Comparison of ENCODE assay signal across 24 cellular contexts in the genomic region with DNA sequence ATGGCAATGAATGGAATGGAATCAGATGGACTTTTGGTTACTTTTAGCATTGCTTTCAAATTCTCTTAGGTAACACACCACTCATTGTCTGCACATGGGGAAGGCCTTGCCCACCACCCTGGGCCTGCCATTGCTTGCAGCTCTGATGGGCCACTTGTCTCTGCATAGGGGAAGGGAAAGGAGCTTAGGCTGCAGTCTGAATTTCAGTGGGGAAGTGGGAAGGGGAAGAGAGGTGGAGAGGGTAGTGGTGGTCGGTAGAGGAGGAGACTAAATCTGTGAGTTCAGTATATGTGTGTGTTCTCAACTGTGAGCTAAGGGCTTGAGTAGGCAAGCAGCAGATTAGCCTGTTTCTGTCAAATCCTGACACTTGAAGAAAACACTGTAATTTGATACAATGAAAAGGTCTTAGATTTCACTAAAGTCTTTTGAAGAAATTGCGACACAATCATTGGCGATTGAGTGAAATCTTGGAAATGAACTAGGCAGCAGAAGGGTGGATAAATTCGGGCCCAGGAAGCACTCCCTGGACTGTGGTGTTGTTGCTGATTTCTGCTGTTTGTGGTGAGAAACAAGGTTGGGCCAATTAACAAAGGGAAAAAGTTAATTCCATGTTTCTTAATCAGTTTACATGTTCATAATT.
A peak's percentile ranks its signal among the peaks of the same experiment; 100 is the strongest.
DNase-seq lines count a peak whose midpoint lies in the region; ATAC-seq, FAIRE-seq and TF ChIP-seq lines count a peak whose summit lies in the region.
"Had no signal": no experiment of that assay in that cellular context is flagged by ENCODE, and none has a peak within 500 bp of the region (broad histone marks: within the 10 kb centered on the region; RNA-seq: fewer than 3 reads in every experiment).

No MANE protein-coding gene starts in this region.

- H3K27ac Mint-ChIP-seq in MCF 10A (ENCODE audit: low read depth, unreplicated experiment), result no peak overlapping the region
- H3K27ac Mint-ChIP-seq: IgD-negative memory B cell had no signal

- peaks cover 8% of the 10 kb centered on the region for H3K9me3 Mint-ChIP-seq in MCF 10A (ENCODE audit: unreplicated experiment)
- H3K9me3 Mint-ChIP-seq: CD8-positive, alpha-beta memory T cell had no signal

- H3K4me1 Mint-ChIP-seq in MCF 10A (ENCODE audit: insufficient read depth, unreplicated experiment), result no peaks in the 10 kb centered on the region
- H3K4me1 Mint-ChIP-seq: CD8-positive, alpha-beta memory T cell had no signal

- peaks cover 0 to 6% of the 10 kb centered on the region in 2 donors for H3K9me3 ChIP-seq in breast epithelium
- H3K9me3 ChIP-seq in adipocyte (ENCODE audit: control insufficient read depth, low read length), result peaks cover 7% of the 10 kb centered on the region

- intact Hi-C loops in MCF 10A (cut with micrococcal nuclease) (no loop called here), breast epithelium (cut with DNase I; ENCODE audit: low total_unique reads) (no loop called here)

- H3K27me3 Mint-ChIP-seq in MCF 10A (ENCODE audit: insufficient read depth, unreplicated experiment), result peaks cover 51% of the 10 kb centered on the region
- H3K27me3 Mint-ChIP-seq: IgD-negative memory B cell had no signal

- TF ChIP-seq POLR2A in breast epithelium (IDR thresholded peaks at IDR 0.05), result no peak

- H3K36me3 ChIP-seq in breast epithelium (no peaks in the 10 kb centered on the region), adipocyte (ENCODE audit: control insufficient read depth, insufficient read depth, low read length, severe bottlenecking) (no peaks in the 10 kb centered on the region)

- peak; percentile 37 for FAIRE-seq in urothelium cell line (lab: Jason Lieb, UNC)
- FAIRE-seq: G401.6, GM12892, GM18507, HTR-8/SVneo, RCC 7860 had no signal

- DNase-seq in MCF 10A (ENCODE audit: unreplicated experiment), result peak; percentile 29
- no peak for DNase-seq in breast epithelium (ENCODE audit: low spot score in 2 of 2)
- peak; percentile 51 for DNase-seq in adipocyte (ENCODE audit: low read depth)
- peak; percentile 9 for DNase-seq in left kidney (ENCODE audit: low read depth, low spot score)
- DNase-seq in urothelium cell line (ENCODE audit: low spot score), result no peak
- no peak for DNase-seq in RWPE1 (ENCODE audit: low spot score)
- DNase-seq in D341Med (ENCODE audit: low spot score), result no peak
- DNase-seq: 8988T; AML-193; C1 segment of cervical spinal cord; Calu3; CD8-positive, alpha-beta memory T cell; GOT3; NCI-H1694; NCI-H226; NCI-H510A treated with DMSO at 0.1 percent for 48 hours; Right ventricle myocardium superior had no signal

- H3K27ac ChIP-seq in breast epithelium (no peak overlapping the region), RWPE1 (no peak overlapping the region)

- H3K9ac ChIP-seq in adipocyte (ENCODE audit: low read length), result no peak overlapping the region

- CTCF ChIA-PET in MCF 10A (lab: Yijun Ruan, JAX) (interaction anchor here (0.5 to 1.6 kb wide), 6 partner anchors 8 to 313 kb away, joined by 3 to 8 read pairs (median 3); no protein-coding TSS in a partner anchor), RWPE1 (lab: Yijun Ruan, JAX) (no interaction called here)

- TF ChIP-seq CTCF in MCF 10A (IDR thresholded peaks at IDR 0.05; ENCODE audit: unreplicated experiment) (no peak), breast epithelium (IDR thresholded peaks at IDR 0.05) (no peak), RWPE1 (conservative IDR thresholded peaks at IDR 0.05; ENCODE audit: low read depth) (no peak)

- ATAC-seq in GM18502 (IDR thresholded peaks at IDR 0.05; ENCODE audit: poor library complexity, unreplicated experiment), result no peak

- H3K27me3 ChIP-seq in breast epithelium, result no peaks in the 10 kb centered on the region
- H3K27me3 ChIP-seq in adipocyte (replicated peaks; ENCODE audit: control insufficient read depth, insufficient read depth, low read length), result no peaks in the 10 kb centered on the region

- H3K4me3 Mint-ChIP-seq in MCF 10A (ENCODE audit: unreplicated experiment), result no peak overlapping the region
- H3K4me3 Mint-ChIP-seq: CD8-positive, alpha-beta memory T cell; IgD-negative memory B cell had no signal

- BruUV-seq in MCF 10A (replicated peaks; lab: Mats Ljungman, UMichigan), result no TSS peak

- POLR2A ChIA-PET in MCF 10A (lab: Yijun Ruan, JAX), result no interaction called here
- POLR2A ChIA-PET in RWPE1 (lab: Yijun Ruan, JAX; ENCODE audit: low non-redundant PET), result no interaction called here

- H3K4me3 ChIP-seq in breast epithelium, result no peak overlapping the region
- H3K4me3 ChIP-seq in adipocyte (ENCODE audit: low read length), result no peak overlapping the region

- H3K36me3 Mint-ChIP-seq in MCF 10A (ENCODE audit: insufficient read depth, unreplicated experiment), result no peaks in the 10 kb centered on the region
- H3K36me3 Mint-ChIP-seq: CD8-positive, alpha-beta memory T cell; IgD-negative memory B cell had no signal

- H3K4me1 ChIP-seq in breast epithelium, result no peaks in the 10 kb centered on the region
- H3K4me1 ChIP-seq in adipocyte (ENCODE audit: control insufficient read depth, insufficient read depth, low read length), result no peaks in the 10 kb centered on the region

Comparison
In these comparisons a context has a peak if more than half of its experiments do, and no peak if none do; other contexts are left out.
1. DNase-seq: peak in MCF 10A (single experiment), adipocyte (single experiment) and left kidney (single experiment); none in breast epithelium (0 of 2), urothelium cell line (single experiment), RWPE1 (single experiment) and D341Med (single experiment).